Comparison of ENCODE assay signal across 35 cellular contexts in the genomic region with DNA sequence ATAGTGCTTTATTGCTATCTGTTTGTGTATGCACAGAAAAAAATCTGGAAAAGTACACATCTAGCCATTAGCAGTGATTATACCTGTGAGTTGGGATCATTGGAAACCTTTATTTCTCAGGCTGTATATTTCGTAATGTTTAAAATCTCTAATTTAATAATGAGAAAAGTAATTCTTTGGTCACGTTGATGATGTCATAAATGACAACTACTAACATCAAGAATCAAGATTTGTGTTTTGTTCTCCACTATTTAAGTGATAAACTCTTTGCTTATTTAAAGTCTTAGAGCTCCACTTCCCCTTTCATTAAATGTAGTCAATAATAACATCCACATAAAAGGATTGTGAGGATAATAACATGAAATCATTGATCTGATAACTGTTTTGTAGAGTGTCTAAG.
A peak's percentile ranks its signal among the peaks of the same experiment; 100 is the strongest.
DNase-seq lines count a peak whose midpoint lies in the region; ATAC-seq, FAIRE-seq and TF ChIP-seq lines count a peak whose summit lies in the region.
"Had no signal": no experiment of that assay in that cellular context is flagged by ENCODE, and none has a peak within 500 bp of the region (broad histone marks: within the 10 kb centered on the region; RNA-seq: fewer than 3 reads in every experiment).

No MANE protein-coding gene starts in this region.

- no peak overlapping the region for H3K9ac ChIP-seq in HepG2 (ENCODE audit: insufficient read depth, low read depth, low read length)
- no peak overlapping the region for H3K9ac ChIP-seq in OCI-LY1 (ENCODE audit: low read length)
- H3K9ac ChIP-seq in GM12878 (ENCODE audit: control insufficient read depth, insufficient read depth, low read length): no peak overlapping the region
- H3K9ac ChIP-seq: BLaER1 had no signal

- H2AFZ ChIP-seq in HepG2 (ENCODE audit: low read length) (no peak overlapping the region), OCI-LY1 (ENCODE audit: low read length) (0 out of 2 replicates have a peak overlapping the region, but pooled peaks have one; percentile 18), GM12878 (ENCODE audit: control insufficient read depth, low read depth, low read length) (no peak overlapping the region)

- H3K27me3 ChIP-seq in HepG2 (ENCODE audit: control insufficient read depth in 1 of 2, insufficient read depth in 2 of 2, low read length in 2 of 2) (no peaks in the 10 kb centered on the region), right lobe of liver (no peaks in the 10 kb centered on the region), OCI-LY1 (ENCODE audit: insufficient read depth, low read length) (no peaks in the 10 kb centered on the region), GM12878 (replicated peaks in 1 of 2; ENCODE audit: control insufficient read depth in 2 of 2, insufficient read depth in 2 of 2, low read length in 1 of 2) (no peaks in the 10 kb centered on the region), gastroesophageal sphincter (no peaks in the 10 kb centered on the region)
- H3K27me3 ChIP-seq: BE2C; BLaER1; BLaER1 treated with 17β-estradiol and CSF1 and Interleukin-3, amounts not matched to agents 10 nM and 100 nM had no signal

- SMC1A ChIA-PET in GM12878 (lab: Charles Lee; ENCODE audit: uncharacterized antibody, unreplicated experiment): interaction anchor here (0.9 to 1.0 kb wide), 2 partner anchors 31 to 65 kb away, joined by 3 to 4 read pairs; no protein-coding TSS in a partner anchor

- DNase-seq in HepG2 (ENCODE audit: low spot score): no peak
- DNase-seq in right lobe of liver: no peak
- DNase-seq in GM12878 (ENCODE audit: low read depth, low spot score): no peak
- no peak for DNase-seq in stimulated activated naive CD8-positive, alpha-beta T cell treated with anti-CD3 and anti-CD28 coated beads, Interleukin-15, Interleukin-2, amounts not matched to agents 100 U/mL and 50 U/mL, for 24 hours
- DNase-seq: 8988T; ACHN; AML-193; BE2C; C1 segment of cervical spinal cord; Caco-2; Calu3; CD4-positive, alpha-beta memory T cell; CD4-positive, alpha-beta T cell; CD4-positive, CD25-positive, alpha-beta regulatory T cell; CD8-positive, alpha-beta memory T cell; CD8-positive, alpha-beta T cell; COR-L47; DMS 273 treated with DMSO at 0.1 percent for 48 hours; DMS153; DMS53; DMS79; DMS79 treated with DMSO at 0.1 percent for 48 hours; DND-41; EL had no signal

- no peak overlapping the region for H3K27ac ChIP-seq in HepG2 (ENCODE audit: extremely low read length, insufficient read depth, low read length)
- no peak overlapping the region for H3K27ac ChIP-seq in right lobe of liver
- H3K27ac ChIP-seq in HEK293 (ENCODE audit: extremely low read depth, low read depth, low read length): no peak overlapping the region
- no peak overlapping the region for H3K27ac ChIP-seq in OCI-LY1 (ENCODE audit: low read depth, low read length, poor library complexity, severe bottlenecking)
- H3K27ac ChIP-seq in GM12878 (ENCODE audit: control insufficient read depth, insufficient read depth): no peak overlapping the region
- H3K27ac ChIP-seq in gastroesophageal sphincter: no peak overlapping the region
- H3K27ac ChIP-seq: 22Rv1, A549, BLaER1, C4-2B had no signal

- TF ChIP-seq EP300 in HepG2 (IDR thresholded peaks at IDR 0.05; ENCODE audit: low read depth in 2 of 2, low read length in 2 of 2) (no peak), HepG2 (CRISPR knock-in tag; IDR thresholded peaks at IDR 0.05; ENCODE audit: borderline replicate concordance) (no peak), GM12878 (IDR thresholded peaks at IDR 0.05; ENCODE audit: borderline replicate concordance in 1 of 2, control insufficient read depth in 1 of 2, low read depth in 2 of 2, low read length in 2 of 2) (no peak), gastroesophageal sphincter (IDR thresholded peaks at IDR 0.05) (no peak)

- intact Hi-C loops in HepG2 (cut with micrococcal nuclease; ENCODE audit: unreplicated experiment) (no loop called here), right lobe of liver (cut with DNase I) (no loop called here), GM12878 (cut with micrococcal nuclease; ENCODE audit: unreplicated experiment) (no loop called here)

- no peak for FAIRE-seq in HepG2 (lab: Jason Lieb, UNC)
- no peak for FAIRE-seq in GM12878 (lab: Jason Lieb, UNC)
- FAIRE-seq: A204.1, A549, D721Med had no signal

- H3F3A ChIP-seq in OCI-LY1 (ENCODE audit: insufficient read depth, low read length): no peaks in the 10 kb centered on the region

- no peak for TF ChIP-seq POLR2A in HepG2 (IDR thresholded peaks at IDR 0.05; ENCODE audit: insufficient read depth in 1 of 2, low read depth in 2 of 2, low read length in 2 of 2)
- TF ChIP-seq POLR2A in right lobe of liver (IDR thresholded peaks at IDR 0.05): no peak
- no peak for TF ChIP-seq POLR2A in GM12878 (IDR thresholded peaks at IDR 0.05; ENCODE audit: low read depth, low read length)
- no peak for TF ChIP-seq POLR2A in gastroesophageal sphincter (IDR thresholded peaks at IDR 0.05)

- no peak for TF ChIP-seq RAD21 in HepG2 (CRISPR knock-in tag; IDR thresholded peaks at IDR 0.05)
- TF ChIP-seq RAD21 in GM12878 (IDR thresholded peaks at IDR 0.05; ENCODE audit: insufficient read depth, low read depth, low read length): no peak

- POLR2A ChIA-PET in HepG2 (lab: Yijun Ruan, JAX) (no interaction called here), HEK293 (lab: Yijun Ruan, JAX) (no interaction called here), GM12878 (lab: Charles Lee) (no interaction called here)

- CTCF ChIA-PET in HepG2 (lab: Yijun Ruan, JAX; ENCODE audit: low intra/inter-chr PET ratio, low total read pairs): no interaction called here
- CTCF ChIA-PET in HEK293 (lab: Yijun Ruan, JAX): no interaction called here
- CTCF ChIA-PET in GM12878 (lab: Yijun Ruan, JAX): interaction anchor here (1.4 kb wide), 1 partner anchor 127 kb away, joined by 3 read pairs; no protein-coding TSS in a partner anchor

- H3K36me3 ChIP-seq in HepG2 (replicated peaks in 1 of 2; ENCODE audit: control insufficient read depth in 1 of 2, insufficient read depth in 2 of 2, low read length in 2 of 2): no peaks in the 10 kb centered on the region
- no peaks in the 10 kb centered on the region for H3K36me3 ChIP-seq in right lobe of liver
- H3K36me3 ChIP-seq in HEK293 (ENCODE audit: control insufficient read depth in 2 of 2, insufficient read depth in 1 of 2, low read length in 2 of 2): no peaks in the 10 kb centered on the region
- no peaks in the 10 kb centered on the region for H3K36me3 ChIP-seq in OCI-LY1 (ENCODE audit: insufficient read depth, low read length)
- no peaks in the 10 kb centered on the region for H3K36me3 ChIP-seq in GM12878 (ENCODE audit: control insufficient read depth in 2 of 2, insufficient read depth in 2 of 2, low read length in 1 of 2)
- no peaks in the 10 kb centered on the region for H3K36me3 ChIP-seq in gastroesophageal sphincter
- H3K36me3 ChIP-seq: BE2C; BLaER1; BLaER1 treated with 17β-estradiol and CSF1 and Interleukin-3, amounts not matched to agents 10 nM and 100 nM had no signal

- H3K4me3 ChIP-seq in HepG2 (replicated peaks in 1 of 3; ENCODE audit: insufficient read depth in 1 of 3, low read depth in 2 of 3, low read length in 3 of 3): no peak overlapping the region
- no peak overlapping the region for H3K4me3 ChIP-seq in right lobe of liver
- no peak overlapping the region for H3K4me3 ChIP-seq in HEK293 (ENCODE audit: low read depth, low read length)
- no peak overlapping the region for H3K4me3 ChIP-seq in OCI-LY1 (ENCODE audit: low read depth, low read length, poor library complexity, severe bottlenecking)
- no peak overlapping the region for H3K4me3 ChIP-seq in GM12878
- no peak overlapping the region for H3K4me3 ChIP-seq in gastroesophageal sphincter
- H3K4me3 ChIP-seq: A549; BLaER1; BLaER1 treated with 17β-estradiol and CSF1 and Interleukin-3, amounts not matched to agents 10 nM and 100 nM had no signal

- in situ Hi-C loops in HepG2 (cut with HindIII; ENCODE audit: extremely low pct_ligation_motif_present, low pct_unique_long_range_greater_than_20kb) (no loop called here), GM12878 (cut with MboI) (no loop called here)

- no peak overlapping the region for H3K4me2 ChIP-seq in HepG2 (ENCODE audit: low read depth, low read length)
- no peak overlapping the region for H3K4me2 ChIP-seq in OCI-LY1 (ENCODE audit: low read length)
- no peak overlapping the region for H3K4me2 ChIP-seq in GM12878 (ENCODE audit: control insufficient read depth, insufficient read depth)
- H3K4me2 ChIP-seq: A549, BLaER1 had no signal

- H3K79me2 ChIP-seq in HepG2 (ENCODE audit: insufficient read depth, low read length) (no peaks in the 10 kb centered on the region), OCI-LY1 (ENCODE audit: insufficient read depth, low read length) (no peaks in the 10 kb centered on the region), GM12878 (ENCODE audit: control insufficient read depth, insufficient read depth, low read length) (no peaks in the 10 kb centered on the region)

- RAD21 ChIA-PET in GM12878 (lab: Charles Lee; ENCODE audit: unreplicated experiment): no interaction called here

- H3K9me2 ChIP-seq in OCI-LY1 (ENCODE audit: low read depth, low read length): no peaks in the 10 kb centered on the region

- BruUV-seq in HepG2 (replicated peaks; lab: Mats Ljungman, UMichigan) (no TSS peak), GM12878 (replicated peaks; lab: Mats Ljungman, UMichigan) (no TSS peak)

- WGBS in HepG2 (ENCODE audit: low lambda C conversion rate): 4% methylated on average over 2 of the region's 2 CpGs
- WGBS in right lobe of liver (ENCODE audit: insufficient coverage, low coverage, low lambda C conversion rate, missing lambda C conversion rate): 54% methylated on average over 2 of the region's 2 CpGs
- 36% methylated on average over 2 of the region's 2 CpGs for WGBS in GM12878 (ENCODE audit: insufficient coverage, insufficient replicate concordance, low lambda C conversion rate, missing lambda C conversion rate)
- 70 to 78% methylated on average over 2 of the region's 2 CpGs for WGBS in gastroesophageal sphincter (ENCODE audit: low coverage in 1 of 2), 2 donors

- H4K20me1 ChIP-seq in HepG2 (ENCODE audit: insufficient read depth, low read length) (no peaks in the 10 kb centered on the region), OCI-LY1 (ENCODE audit: insufficient read depth, low read length) (no peaks in the 10 kb centered on the region), GM12878 (ENCODE audit: control insufficient read depth, insufficient read depth) (no peaks in the 10 kb centered on the region)
- H4K20me1 ChIP-seq: BLaER1; BLaER1 treated with 17β-estradiol and CSF1 and Interleukin-3, amounts not matched to agents 10 nM and 100 nM had no signal

- ATAC-seq in HepG2 (no peak), right lobe of liver (no peak), GM12878 (no peak), esophagus mucosa (no peak), gastroesophageal sphincter (no peak)
- ATAC-seq in stimulated activated naive CD8-positive, alpha-beta T cell treated with anti-CD3 and anti-CD28 coated beads, Interleukin-15, Interleukin-2, amounts not matched to agents 100 U/mL and 50 U/mL, for 24 hours: no peak
- ATAC-seq: A549; CD8-positive, alpha-beta T cell had no signal

- no peaks in the 10 kb centered on the region for H3K9me3 ChIP-seq in HepG2 (ENCODE audit: low read length)
- no peaks in the 10 kb centered on the region for H3K9me3 ChIP-seq in right lobe of liver
- no peaks in the 10 kb centered on the region for H3K9me3 ChIP-seq in HEK293 (ENCODE audit: control insufficient read depth, insufficient read depth, low read depth, low read length)
- H3K9me3 ChIP-seq in OCI-LY1 (ENCODE audit: low read length): no peaks in the 10 kb centered on the region
- no peaks in the 10 kb centered on the region for H3K9me3 ChIP-seq in GM12878 (replicated peaks; ENCODE audit: control insufficient read depth, insufficient read depth, low read length)
- H3K9me3 ChIP-seq in gastroesophageal sphincter: no peaks in the 10 kb centered on the region
- H3K9me3 ChIP-seq: A549; BE2C; BLaER1; BLaER1 treated with 17β-estradiol and CSF1 and Interleukin-3, amounts not matched to agents 10 nM and 100 nM; Caco-2 had no signal

- no peaks in the 10 kb centered on the region for H3K4me1 ChIP-seq in HepG2 (ENCODE audit: insufficient read depth, low read length)
- no peaks in the 10 kb centered on the region for H3K4me1 ChIP-seq in right lobe of liver
- H3K4me1 ChIP-seq in HEK293 (ENCODE audit: control insufficient read depth, insufficient read depth, low read length): no peaks in the 10 kb centered on the region
- peaks cover 14% of the 10 kb centered on the region for H3K4me1 ChIP-seq in OCI-LY1 (ENCODE audit: insufficient read depth, low read length, severe bottlenecking)
- no peaks in the 10 kb centered on the region for H3K4me1 ChIP-seq in GM12878 (ENCODE audit: control insufficient read depth, insufficient read depth, low read length)
- H3K4me1 ChIP-seq in gastroesophageal sphincter: no peaks in the 10 kb centered on the region
- H3K4me1 ChIP-seq: A549, BE2C, BLaER1, Caco-2 had no signal

- no peak for TF ChIP-seq CTCF in HepG2 (CRISPR knock-in tag; IDR thresholded peaks at IDR 0.05)
- TF ChIP-seq CTCF in right lobe of liver (IDR thresholded peaks at IDR 0.05): no peak
- TF ChIP-seq CTCF in HEK293 (tag by site-specific recombination; IDR thresholded peaks at IDR 0.05): no peak
- TF ChIP-seq CTCF in OCI-LY1 (IDR thresholded peaks at IDR 0.05; ENCODE audit: low read length): no peak
- TF ChIP-seq CTCF in GM12878 (IDR thresholded peaks at IDR 0.05 in 2 of 3, conservative IDR thresholded peaks at IDR 0.05 in 1 of 3; ENCODE audit: control insufficient read depth in 2 of 3, extremely low read depth in 1 of 3, insufficient read depth in 1 of 3, low read depth in 3 of 3, low read length in 3 of 3): no peak
- no peak for TF ChIP-seq CTCF in gastroesophageal sphincter (IDR thresholded peaks at IDR 0.05)

Comparison
In these comparisons a context has a peak if more than half of its experiments do, and no peak if none do; other contexts are left out.
1. Of the 63 proteins assayed by ChIP-seq in both HepG2 and HEK293: peak only in HepG2: none; only in HEK293: ATF2; in both: none; in neither: 62.